In the genomic region with DNA sequence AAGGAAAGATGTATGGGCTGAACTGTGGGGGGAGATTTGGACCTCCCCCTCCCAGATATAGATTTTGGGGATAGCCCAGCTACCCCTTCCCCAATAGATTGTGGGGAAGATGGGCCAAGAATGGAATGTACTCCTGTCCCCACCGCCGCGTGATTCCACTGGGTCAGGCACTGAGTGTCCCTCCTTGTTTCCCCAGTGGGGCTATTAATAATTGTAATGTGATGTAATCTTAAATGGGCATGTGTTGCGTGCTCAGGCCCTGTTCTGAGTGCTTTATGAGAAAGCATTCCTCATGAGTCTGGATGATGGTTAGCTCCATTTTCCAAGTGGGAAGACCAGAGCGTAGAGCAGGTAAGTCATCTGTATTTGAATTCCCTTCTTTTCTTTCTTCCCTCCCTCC, we compare ENCODE assay signal across 6 cellular contexts.
A peak's percentile ranks its signal among the peaks of the same experiment; 100 is the strongest.
DNase-seq lines count a peak whose midpoint lies in the region; ATAC-seq and TF ChIP-seq lines count a peak whose summit lies in the region.

No MANE protein-coding gene starts in this region.

- ATAC-seq in HG03571 (IDR thresholded peaks at IDR 0.05; ENCODE audit: unreplicated experiment) (no peak), HG03095 (IDR thresholded peaks at IDR 0.05; ENCODE audit: unreplicated experiment) (no peak), HG03521 (IDR thresholded peaks at IDR 0.05; ENCODE audit: unreplicated experiment) (no peak)

- DNase-seq in kidney tubule cell (ENCODE audit: low spot score) = peak; percentile 33

- H3K4me3 ChIP-seq in BLaER1 treated with 17β-estradiol and CSF1 and Interleukin-3, amounts not matched to agents 10 nM and 100 nM = peak overlapping the region; percentile 81 to 99 (median 87)

- H3K4me1 ChIP-seq in BLaER1 treated with 17β-estradiol and CSF1 and Interleukin-3, amounts not matched to agents 10 nM and 100 nM = peaks cover 19 to 26% (median 24%) of the 10 kb centered on the region in 10 experiments

- TF ChIP-seq CTCF in VCaP (conservative IDR thresholded peaks at IDR 0.05) = no peak

- no peaks in the 10 kb centered on the region for H3K27me3 ChIP-seq in BLaER1 treated with 17β-estradiol and CSF1 and Interleukin-3, amounts not matched to agents 10 nM and 100 nM

- no peaks in the 10 kb centered on the region for H3K9me3 ChIP-seq in BLaER1 treated with 17β-estradiol and CSF1 and Interleukin-3, amounts not matched to agents 10 nM and 100 nM (replicated peaks in 1 of 11)

- peak overlapping the region; percentile 89 to 96 (median 93); a peak in 21 of 22 replicates for H3K27ac ChIP-seq in BLaER1 treated with 17β-estradiol and CSF1 and Interleukin-3, amounts not matched to agents 10 nM and 100 nM
- H3K27ac ChIP-seq in VCaP = peak overlapping the region; percentile 95

- peak overlapping the region; percentile 89 to 100 (median 99) for H3K4me2 ChIP-seq in BLaER1 treated with 17β-estradiol and CSF1 and Interleukin-3, amounts not matched to agents 10 nM and 100 nM

- peaks cover 30 to 58% (median 54%) of the 10 kb centered on the region in 11 experiments; a peak in 21 of 22 replicates for H4K20me1 ChIP-seq in BLaER1 treated with 17β-estradiol and CSF1 and Interleukin-3, amounts not matched to agents 10 nM and 100 nM

- peaks cover 43 to 48% (median 47%) of the 10 kb centered on the region in 11 experiments for H3K36me3 ChIP-seq in BLaER1 treated with 17β-estradiol and CSF1 and Interleukin-3, amounts not matched to agents 10 nM and 100 nM

- H3K9ac ChIP-seq in BLaER1 treated with 17β-estradiol and CSF1 and Interleukin-3, amounts not matched to agents 10 nM and 100 nM = peak overlapping the region; percentile 91 to 98 (median 95)
